In genomic region chr12:12327802-12328201, GRCh38 we compare ENCODE assay signal across 9 cellular contexts. TPM values are rescaled to one million over a fixed set of nuclear protein-coding genes. Genes with fewer than 3 reads are reported as not detected.
DNase-seq lines count a peak whose midpoint lies in the region; ATAC-seq, FAIRE-seq and TF ChIP-seq lines count a peak whose summit lies in the region.
"Had no signal": no experiment of that assay in that cellular context is flagged by ENCODE, and none has a peak within 500 bp of the region (broad histone marks: within the 10 kb centered on the region; RNA-seq: fewer than 3 reads in every experiment).

No MANE protein-coding gene starts in this region.

- no peak overlapping the region for H2AFZ ChIP-seq in hepatocyte

- H4K20me1 ChIP-seq in hepatocyte (ENCODE audit: insufficient read depth, poor library complexity, severe bottlenecking) = no peaks in the 10 kb centered on the region

- no peaks in the 10 kb centered on the region for H3K9me3 Mint-ChIP-seq in CD4-positive, alpha-beta memory T cell

- no peaks in the 10 kb centered on the region for H3K27me3 Mint-ChIP-seq in CD4-positive, alpha-beta memory T cell

- H3K4me3 Mint-ChIP-seq in CD4-positive, alpha-beta memory T cell = no peak overlapping the region

- DNase-seq in CD4-positive, alpha-beta memory T cell = peak; percentile 37 to 62 (median 56)
- DNase-seq in GM19239 (ENCODE audit: insufficient read length, low spot score) (peak; percentile 50), NCI-H446 (lab: John Stamatoyannopoulos, UW) (peak; percentile 40 to 68), amniotic epithelial cell (ENCODE audit: low read depth) (peak; percentile 64), hepatocyte (ENCODE audit: low spot score) (peak; percentile 83)
- DNase-seq in stimulated activated naive CD8-positive, alpha-beta T cell treated with anti-CD3 and anti-CD28 coated beads, Interleukin-15, Interleukin-2, amounts not matched to agents 100 U/mL and 50 U/mL, for 24 hours = no peak

- peaks cover 7 to 9% (median 9%) of the 10 kb centered on the region in 4 donors for H3K4me1 Mint-ChIP-seq in CD4-positive, alpha-beta memory T cell

- CTCF ChIA-PET in CD4-positive, alpha-beta memory T cell (lab: Charles Lee; ENCODE audit: partially characterized antibody) = interaction anchor here (0.7 to 6.7 kb wide), 34 partner anchors 8 to 778 kb away, joined by 3 to 71 read pairs (median 3); partner anchors contain the start of genes BCL2L14, BORCS5 and MANSC1

- no peaks in the 10 kb centered on the region for H3K36me3 ChIP-seq in CD4-positive, alpha-beta memory T cell (ENCODE audit: insufficient read depth, low read length)
- no peaks in the 10 kb centered on the region for H3K36me3 ChIP-seq in hepatocyte (replicated peaks; ENCODE audit: insufficient read depth, low read depth)

- H3K4me1 ChIP-seq in CD4-positive, alpha-beta memory T cell (ENCODE audit: insufficient read depth, low read length) = peaks cover 9% of the 10 kb centered on the region
- H3K4me1 ChIP-seq in hepatocyte (ENCODE audit: insufficient read depth) = peaks cover 8% of the 10 kb centered on the region

- peak; percentile 42 for FAIRE-seq in GM19239 (lab: Jason Lieb, UNC)

- H3K27ac Mint-ChIP-seq in CD4-positive, alpha-beta memory T cell = peak overlapping the region in 4 of 7 donors; percentile 25 to 82 (median 51)

- H3K36me3 Mint-ChIP-seq in CD4-positive, alpha-beta memory T cell = no peaks in the 10 kb centered on the region

- H3K79me2 ChIP-seq in hepatocyte = no peaks in the 10 kb centered on the region

- no peaks in the 10 kb centered on the region for H3K27me3 ChIP-seq in CD4-positive, alpha-beta memory T cell (ENCODE audit: insufficient read depth, low read length)
- no peaks in the 10 kb centered on the region for H3K27me3 ChIP-seq in hepatocyte

- TF ChIP-seq CTCF in hepatocyte (IDR thresholded peaks at IDR 0.05; ENCODE audit: poor library complexity) = peak; percentile 78

- 5% methylated on average over 1 of the region's 1 CpG for WGBS in hepatocyte (ENCODE audit: low lambda C conversion rate, missing lambda C conversion rate)

- H3K9me2 ChIP-seq in hepatocyte (replicated peaks; ENCODE audit: insufficient read depth) = no peaks in the 10 kb centered on the region

- intact Hi-C loops in CD4-positive, alpha-beta memory T cell (cut with micrococcal nuclease) = loop anchor here (1.0 to 5.0 kb wide), 7 partner anchors 61 to 1556 kb away; partner anchors contain the start of genes BCL2L14 and LRP6

- H3K27ac ChIP-seq in CD4-positive, alpha-beta memory T cell (ENCODE audit: low read depth, low read length) = no peak overlapping the region
- H3K27ac ChIP-seq in hepatocyte = peak overlapping the region; percentile 10

- POLR2A ChIA-PET in CD4-positive, alpha-beta memory T cell (lab: Charles Lee; ENCODE audit: partially characterized antibody) = interaction anchor here (0.7 to 3.3 kb wide), 4 partner anchors 11 to 748 kb away, joined by 3 to 13 read pairs (median 4); partner anchors contain the start of gene BORCS5

- no peak overlapping the region for H3K4me3 ChIP-seq in CD4-positive, alpha-beta memory T cell (ENCODE audit: low read length in 2 of 2)
- H3K4me3 ChIP-seq in hepatocyte = no peak overlapping the region
- H3K4me3 ChIP-seq: skin epidermis had no signal

- H3K4me2 ChIP-seq in hepatocyte = no peak overlapping the region

- ATAC-seq in stimulated activated naive CD8-positive, alpha-beta T cell treated with anti-CD3 and anti-CD28 coated beads, Interleukin-15, Interleukin-2, amounts not matched to agents 100 U/mL and 50 U/mL, for 24 hours = peak; percentile 28
- ATAC-seq in HG03342 (IDR thresholded peaks at IDR 0.05; ENCODE audit: unreplicated experiment) = no peak
- ATAC-seq in GM21786 (IDR thresholded peaks at IDR 0.05; ENCODE audit: unreplicated experiment) = no peak

- no peaks in the 10 kb centered on the region for H3K9me3 ChIP-seq in CD4-positive, alpha-beta memory T cell (ENCODE audit: control insufficient read depth in 1 of 2, low read length in 2 of 2)
- no peaks in the 10 kb centered on the region for H3K9me3 ChIP-seq in hepatocyte (ENCODE audit: low read depth)

RNA-seq across cellular contexts. Expression of gene MANSC1, which starts 22.2 kb away (rescaled TPM):
- total RNA-seq in CD4-positive, alpha-beta memory T cell = under 1 TPM; 0.35 to 0.44 TPM
- 1 to 10 TPM in 1 of 2 donors, under 1 TPM in 1; 0.50 to 1.4 TPM for polyA plus RNA-seq in CD4-positive, alpha-beta memory T cell
- 14.0 and 17.4 TPM in 2 replicates for total RNA-seq in hepatocyte
- 15.4 and 20.5 TPM in 2 replicates for polyA plus RNA-seq in hepatocyte

RNA-seq across cellular contexts. Expression of gene BORCS5, which starts 29.1 kb away (rescaled TPM):
- total RNA-seq in CD4-positive, alpha-beta memory T cell = 10 to 100 TPM; 21.3 to 26.8 TPM
- polyA plus RNA-seq in CD4-positive, alpha-beta memory T cell = 10 to 100 TPM; 27.5 to 28.1 TPM
- 11.2 and 12.8 TPM in 2 replicates for total RNA-seq in hepatocyte
- polyA plus RNA-seq in hepatocyte = 6.6 and 13.3 TPM in 2 replicates

Comparison
In these comparisons a context has a peak if more than half of its experiments do, and no peak if none do; other contexts are left out.
1. RNA of gene MANSC1, which starts 22.2 kb away (total RNA-seq): 14.0 to 17.4 TPM in hepatocyte; 0.35 to 0.44 TPM in CD4-positive, alpha-beta memory T cell; every median in the first group is over 10 times any median in the second.